Comparison of ENCODE assay signal across 8 cellular contexts in genomic region chr12:45388545-45388944, GRCh38.
A peak's percentile ranks its signal among the peaks of the same experiment; 100 is the strongest.
DNase-seq lines count a peak whose midpoint lies in the region; ATAC-seq and TF ChIP-seq lines count a peak whose summit lies in the region.

No MANE protein-coding gene starts in this region.

- no peaks in the 10 kb centered on the region for H3K27me3 ChIP-seq in Loucy (ENCODE audit: insufficient read depth, low read length, poor library complexity, severe bottlenecking)
- no peaks in the 10 kb centered on the region for H3K27me3 ChIP-seq in breast epithelium
- H3K27me3 ChIP-seq in left lung = no peaks in the 10 kb centered on the region

- H3K27ac ChIP-seq in breast epithelium (no peak overlapping the region), left lung (no peak overlapping the region)

- H3K9me3 ChIP-seq in Loucy (ENCODE audit: insufficient read depth, low read depth, low read length) = no peaks in the 10 kb centered on the region
- H3K9me3 ChIP-seq in breast epithelium = no peaks in the 10 kb centered on the region
- H3K9me3 ChIP-seq in left lung = peaks cover 0 to 4% of the 10 kb centered on the region in 2 donors

- H3K79me2 ChIP-seq in Loucy (ENCODE audit: insufficient read depth, low read length) = no peaks in the 10 kb centered on the region

- no peak for TF ChIP-seq POLR2A in breast epithelium (IDR thresholded peaks at IDR 0.05)

- H3K4me3 ChIP-seq in Loucy (ENCODE audit: low read length, poor library complexity, severe bottlenecking) (no peak overlapping the region), breast epithelium (no peak overlapping the region), left lung (no peak overlapping the region)

- H3K4me2 ChIP-seq in Loucy (ENCODE audit: low read depth, low read length, poor library complexity, severe bottlenecking) = no peak overlapping the region

- peaks cover 26% of the 10 kb centered on the region; the same call in 1 of the 2 replicates for H3K36me3 ChIP-seq in Loucy (ENCODE audit: insufficient read depth, low read length)
- peaks cover 1% of the 10 kb centered on the region for H3K36me3 ChIP-seq in breast epithelium
- peaks cover 0 to 65% of the 10 kb centered on the region in 2 donors for H3K36me3 ChIP-seq in left lung

- no peak overlapping the region for H3K9ac ChIP-seq in Loucy (ENCODE audit: low read depth, low read length, poor library complexity, severe bottlenecking)

- DNase-seq in DMS53 treated with DMSO at 0.1 percent for 48 hours (lab: John Stamatoyannopoulos, UW; ENCODE audit: unreplicated experiment) (peak; percentile 24), breast epithelium (ENCODE audit: low spot score in 2 of 2) (no peak), left lung (no peak), UCSD-AML1 (lab: John Stamatoyannopoulos, UW; ENCODE audit: unreplicated experiment) (no peak)
- DNase-seq in activated CD8-positive, alpha-beta memory T cell treated with anti-CD3 and anti-CD28 coated beads, Interleukin-2, amount 50 U/mL, for 48 hours = no peak

- no peaks in the 10 kb centered on the region for H4K20me1 ChIP-seq in Loucy (ENCODE audit: insufficient read depth, low read length, poor library complexity, severe bottlenecking)

- no peaks in the 10 kb centered on the region for H3F3A ChIP-seq in Loucy (ENCODE audit: low read depth)

- H3K9me2 ChIP-seq in Loucy (replicated peaks; ENCODE audit: low read depth, low read length) = no peaks in the 10 kb centered on the region

- H3K4me1 ChIP-seq in Loucy (ENCODE audit: insufficient read depth, low read length, poor library complexity, severe bottlenecking) = no peaks in the 10 kb centered on the region
- H3K4me1 ChIP-seq in breast epithelium = no peaks in the 10 kb centered on the region
- H3K4me1 ChIP-seq in left lung = no peaks in the 10 kb centered on the region

- intact Hi-C loops in breast epithelium (cut with DNase I; ENCODE audit: low total_unique reads) (loop anchor here (10.0 kb wide), 1 partner anchor 204 kb away; no protein-coding TSS in a partner anchor), left lung (cut with DNase I) (loop anchor here in 1 of 2 donors (5.0 to 10.0 kb wide), 2 partner anchors 174 to 216 kb away; partner anchors contain the start of gene ANO6)

- no peak overlapping the region for H2AFZ ChIP-seq in Loucy (ENCODE audit: low read length)

- TF ChIP-seq CTCF in Loucy (conservative IDR thresholded peaks at IDR 0.05; ENCODE audit: low read length) (peak; percentile 67), breast epithelium (IDR thresholded peaks at IDR 0.05) (peak in 2 of 3 donors; percentile 55 to 64), left lung (IDR thresholded peaks at IDR 0.05) (peak; percentile 14 to 45)

- peak; percentile 68 for ATAC-seq in left lung
- no peak for ATAC-seq in HG02970 (IDR thresholded peaks at IDR 0.05; ENCODE audit: low FRiP score, unreplicated experiment)
- no peak for ATAC-seq in GM18868 (IDR thresholded peaks at IDR 0.05; ENCODE audit: unreplicated experiment)
